ENCODE assay signal across 8 cellular contexts in genomic region chr17:75785016-75785769, GRCh38. TPM values are rescaled to one million over a fixed set of nuclear protein-coding genes. Genes with fewer than 3 reads are reported as not detected.
DNase-seq lines count a peak whose midpoint lies in the region; ATAC-seq and TF ChIP-seq lines count a peak whose summit lies in the region.

No MANE protein-coding gene starts in this region.

- peak overlapping the region; percentile 100 for H3K23ac ChIP-seq in IMR-90 (ENCODE audit: low read depth, low read length)

- H3K27me3 ChIP-seq in IMR-90 (ENCODE audit: control insufficient read depth, insufficient read depth, low read length) (no peaks in the 10 kb centered on the region), Panc1 (ENCODE audit: control insufficient read depth, insufficient read depth, low read length) (no peaks in the 10 kb centered on the region), thoracic aorta (replicated peaks; ENCODE audit: insufficient read depth) (no peaks in the 10 kb centered on the region)

- peak overlapping the region; percentile 88; the same call in 2 of the 3 replicates for H2BK15ac ChIP-seq in IMR-90 (ENCODE audit: low read depth, low read length)

- 7% methylated on average over 20 of the region's 42 CpGs; no CpG with 5 or more reads in 1 of the 2 experiments for WGBS in IMR-90 (ENCODE audit: extremely low coverage in 2 of 2, insufficient read length in 1 of 2), 2 experiments

- H3K4me1 ChIP-seq in IMR-90 (ENCODE audit: control insufficient read depth, insufficient read depth, low read length) = peaks cover 16% of the 10 kb centered on the region
- peaks cover 40% of the 10 kb centered on the region for H3K4me1 ChIP-seq in Panc1 (ENCODE audit: control insufficient read depth, insufficient read depth, low read length)
- peaks cover 7 to 51% of the 10 kb centered on the region in 2 donors for H3K4me1 ChIP-seq in thoracic aorta (ENCODE audit: control insufficient read depth in 1 of 2, low read depth in 2 of 2)

- peak overlapping the region; percentile 99 for H2AK9ac ChIP-seq in IMR-90 (replicated peaks; ENCODE audit: low read depth, low read length, poor library complexity)

- peak overlapping the region; percentile 96 for H2BK5ac ChIP-seq in IMR-90 (ENCODE audit: low read depth, low read length, poor library complexity, severe bottlenecking)

- dilution Hi-C loops in IMR-90 (cut with HindIII; ENCODE audit: low sequenced_read_pairs, unreplicated experiment) = no loop called here

- peaks cover 17 to 39% of the 10 kb centered on the region in 2 experiments for H3K79me1 ChIP-seq in IMR-90 (ENCODE audit: low read depth in 1 of 2, low read length in 2 of 2)

- H3K27ac ChIP-seq in IMR-90 (ENCODE audit: insufficient read depth, low read length) = peak overlapping the region; percentile 97
- H3K27ac ChIP-seq in Panc1 (ENCODE audit: low read length) = peak overlapping the region; percentile 100
- H3K27ac ChIP-seq in thoracic aorta = peak overlapping the region; percentile 94 to 97

- peak overlapping the region; percentile 98 for H2AFZ ChIP-seq in IMR-90 (replicated peaks; ENCODE audit: low read length, poor library complexity)

- peak overlapping the region; percentile 53 for H2BK20ac ChIP-seq in IMR-90 (ENCODE audit: low read depth, low read length)

- peak overlapping the region; percentile 99 for H3K56ac ChIP-seq in IMR-90 (ENCODE audit: extremely low read depth, insufficient read depth, low read length)

- intact Hi-C loops in IMR-90 (cut with micrococcal nuclease) = loop anchor here (10.0 kb wide), 1 partner anchor 90 kb away; the partner anchor contains the start of gene TRIM47
- intact Hi-C loops in Panc1 (cut with micrococcal nuclease; ENCODE audit: unreplicated experiment) = no loop called here

- no peak for TF ChIP-seq RAD21 in IMR-90 (IDR thresholded peaks at IDR 0.05; ENCODE audit: low read length)

- peaks cover 12% of the 10 kb centered on the region for H3K9me1 ChIP-seq in IMR-90 (ENCODE audit: insufficient read depth, low read length)

- no peak for TF ChIP-seq CTCF in IMR-90 (conservative IDR thresholded peaks at IDR 0.05; ENCODE audit: low read depth, low read length)
- TF ChIP-seq CTCF in Panc1 (IDR thresholded peaks at IDR 0.05) = no peak
- no peak for TF ChIP-seq CTCF in thoracic aorta (IDR thresholded peaks at IDR 0.05)

- TF ChIP-seq POLR2A in IMR-90 (IDR thresholded peaks at IDR 0.05; ENCODE audit: low read depth, low read length) = peak; percentile 41

- in situ Hi-C loops in IMR-90 (cut with MboI; ENCODE audit: low sequenced_read_pairs) (no loop called here), Panc1 (cut with HindIII; ENCODE audit: low pct_unique_long_range_greater_than_20kb, low sequenced_read_pairs) (no loop called here)

- H3K18ac ChIP-seq in IMR-90 (ENCODE audit: low read depth, low read length) = peak overlapping the region; percentile 96

- H3K14ac ChIP-seq in IMR-90 (replicated peaks; ENCODE audit: low read depth, low read length) = peak overlapping the region; percentile 100

- peak overlapping the region; percentile 100 for H3K4ac ChIP-seq in IMR-90 (ENCODE audit: low read depth, low read length)

- peak overlapping the region; percentile 99 for H4K5ac ChIP-seq in IMR-90 (ENCODE audit: low read depth, low read length)

- no peaks in the 10 kb centered on the region for H4K20me1 ChIP-seq in IMR-90 (ENCODE audit: insufficient read depth, low read length)

- ATAC-seq in GM21447 (IDR thresholded peaks at IDR 0.05; ENCODE audit: unreplicated experiment) (peak; percentile 47), IMR-90 (ENCODE audit: low read depth) (peak; percentile 80), Panc1 (peak; percentile 87), thoracic aorta (ENCODE audit: insufficient number of reproducible peaks, low FRiP score, low read depth) (peak; percentile 71)

- peak overlapping the region; percentile 95 for H2BK120ac ChIP-seq in IMR-90 (ENCODE audit: low read depth, low read length)

- H3K4me2 ChIP-seq in IMR-90 (ENCODE audit: low read depth, low read length) = peak overlapping the region; percentile 93

- H2AK5ac ChIP-seq in IMR-90 (ENCODE audit: low read depth, low read length) = peak overlapping the region; percentile 96

- H3K9ac ChIP-seq in IMR-90 (ENCODE audit: low read depth, low read length) = peak overlapping the region; percentile 86

- BruUV-seq in IMR-90 (replicated peaks; lab: Mats Ljungman, UMichigan) = TSS peak; percentile 37
- no TSS peak for BruUV-seq in Panc1 (replicated peaks; lab: Mats Ljungman, UMichigan)

- H3K4me3 ChIP-seq in IMR-90 (ENCODE audit: insufficient read depth, low read depth, low read length) (peak overlapping the region; percentile 54), Panc1 (ENCODE audit: low read depth in 2 of 2, low read length in 2 of 2) (peak overlapping the region; percentile 59 to 76), thoracic aorta (peak overlapping the region; percentile 77)

- H4K8ac ChIP-seq in IMR-90 (ENCODE audit: low read depth in 2 of 2, low read length in 2 of 2) = peak overlapping the region; percentile 99 to 100

- CTCF ChIA-PET in IMR-90 (lab: Yijun Ruan, JAX) = no interaction called here
- CTCF ChIA-PET in Panc1 (lab: Charles Lee) = interaction anchor here (0.6 to 0.8 kb wide), 3 partner anchors 22 to 90 kb away, joined by 3 to 7 read pairs (median 3); no protein-coding TSS in a partner anchor

- POLR2A ChIA-PET in IMR-90 (lab: Charles Lee; ENCODE audit: unreplicated experiment) (no interaction called here), Panc1 (lab: Charles Lee) (interaction anchor here (0.5 kb wide), 1 partner anchor 21 kb away, joined by 3 read pairs; no protein-coding TSS in a partner anchor)

- H3K36me3 ChIP-seq in IMR-90 (ENCODE audit: control insufficient read depth, insufficient read depth, low read length) (no peaks in the 10 kb centered on the region), Panc1 (ENCODE audit: control insufficient read depth, insufficient read depth, low read length) (no peaks in the 10 kb centered on the region; the same call in 1 of the 2 replicates), thoracic aorta (no peaks in the 10 kb centered on the region)

- DNase-seq in DMS153 (lab: John Stamatoyannopoulos, UW) (peak; percentile 90), IMR-90 (peak; percentile 86), Panc1 (ENCODE audit: low read depth, low spot score) (no peak), globus pallidus (ENCODE audit: low spot score) (peak; percentile 88), occipital lobe (lab: John Stamatoyannopoulos, UW) (peak; percentile 91), thoracic aorta (ENCODE audit: low spot score) (peak; percentile 67)
- DNase-seq in activated naive CD4-positive, alpha-beta T cell treated with Interleukin-2 at 50 U/mL for 16 hours = peak; percentile 90

- H4K91ac ChIP-seq in IMR-90 (ENCODE audit: insufficient read depth, low read depth, low read length) = peak overlapping the region; percentile 100

- no peaks in the 10 kb centered on the region for H3K9me3 ChIP-seq in IMR-90 (ENCODE audit: control insufficient read depth, insufficient read depth, low read length)
- no peaks in the 10 kb centered on the region for H3K9me3 ChIP-seq in Panc1 (ENCODE audit: control insufficient read depth, insufficient read depth, low read depth, low read length)
- H3K9me3 ChIP-seq in thoracic aorta = no peaks in the 10 kb centered on the region

TF ChIP-seq in IMR-90, 13 proteins besides CTCF, POLR2A, EP300 and RAD21 (continues in another document):
- no peak for TF ChIP-seq SMC3 (IDR thresholded peaks at IDR 0.05; ENCODE audit: low read depth, low read length)
- no peak; the same call in 1 of the 2 replicates for TF ChIP-seq FOS (IDR thresholded peaks at IDR 0.05; ENCODE audit: low read depth, low read length)
- 0 out of 2 replicates have a peak, but pooled peaks have one; percentile 50 for TF ChIP-seq MXI1 (IDR thresholded peaks at IDR 0.05; ENCODE audit: borderline replicate concordance, low read depth, low read length)
- 0 out of 2 replicates have a peak, but pooled peaks have one; percentile 55 for TF ChIP-seq CHD1 (IDR thresholded peaks at IDR 0.05; ENCODE audit: low read depth, low read length)
- TF ChIP-seq CEBPB (IDR thresholded peaks at IDR 0.05; ENCODE audit: low read depth, low read length) = no peak
- TF ChIP-seq BHLHE40 (IDR thresholded peaks at IDR 0.05; ENCODE audit: low read depth, low read length) = no peak; the same call in 1 of the 2 replicates
- peak; percentile 26; the same call in 1 of the 2 replicates for TF ChIP-seq MAFK (IDR thresholded peaks at IDR 0.05; ENCODE audit: low read depth, low read length)
- TF ChIP-seq, protein P1, sequence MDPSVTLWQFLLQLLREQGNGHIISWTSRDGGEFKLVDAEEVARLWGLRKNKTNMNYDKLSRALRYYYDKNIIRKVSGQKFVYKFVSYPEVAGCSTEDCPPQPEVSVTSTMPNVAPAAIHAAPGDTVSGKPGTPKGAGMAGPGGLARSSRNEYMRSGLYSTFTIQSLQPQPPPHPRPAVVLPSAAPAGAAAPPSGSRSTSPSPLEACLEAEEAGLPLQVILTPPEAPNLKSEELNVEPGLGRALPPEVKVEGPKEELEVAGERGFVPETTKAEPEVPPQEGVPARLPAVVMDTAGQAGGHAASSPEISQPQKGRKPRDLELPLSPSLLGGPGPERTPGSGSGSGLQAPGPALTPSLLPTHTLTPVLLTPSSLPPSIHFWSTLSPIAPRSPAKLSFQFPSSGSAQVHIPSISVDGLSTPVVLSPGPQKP (IDR thresholded peaks at IDR 0.05; ENCODE audit: borderline replicate concordance, low read depth, low read length) = no peak

RNA-seq across cellular contexts. Expression of gene UNK, which starts 0.6 kb away (rescaled TPM):
- 15.4 and 15.8 TPM in 2 replicates for total RNA-seq in IMR-90 (2012; rRNA removed)
- 16.9 and 17.3 TPM in 2 replicates for polyA plus RNA-seq in IMR-90 (2012; rRNA removed)
- 14.3 and 21.3 TPM in 2 replicates for polyA plus RNA-seq in IMR-90 (2012; cell fraction: cytosol; rRNA removed)
- polyA plus RNA-seq in IMR-90 (2012; cell fraction: nucleus; rRNA removed; ENCODE audit: low replicate concordance) = 35.1 and 41.8 TPM in 2 replicates
- 32.1 TPM for total RNA-seq in Panc1 (2021; ENCODE audit: unreplicated experiment)
- polyA plus RNA-seq in Panc1 (2012; ENCODE audit: insufficient read length) = 24.3 TPM
- 29.2 TPM for total RNA-seq in occipital lobe
- total RNA-seq in thoracic aorta = 10 to 100 TPM; 31.0 to 51.7 TPM

RNA-seq across cellular contexts. Expression of gene GALK1, which starts 20.2 kb away (rescaled TPM):
- total RNA-seq in IMR-90 (2012; rRNA removed) (18.9 and 21.9 TPM in 2 replicates), Panc1 (2021; ENCODE audit: unreplicated experiment) (35.8 TPM), occipital lobe (11.4 TPM), thoracic aorta (10 to 100 TPM; 29.6 to 58.3 TPM)
- 19.9 and 28.7 TPM in 2 replicates for polyA plus RNA-seq in IMR-90 (2012; rRNA removed)
- polyA plus RNA-seq in IMR-90 (2012; cell fraction: cytosol; rRNA removed) = 34.6 and 48.4 TPM in 2 replicates
- 51.9 and 143 TPM in 2 replicates for polyA plus RNA-seq in IMR-90 (2012; cell fraction: nucleus; rRNA removed; ENCODE audit: low replicate concordance)
- 51.2 TPM for polyA plus RNA-seq in Panc1 (2012; ENCODE audit: insufficient read length)

RNA-seq across cellular contexts. Expression of gene UNC13D, which starts 59.0 kb away (rescaled TPM):
- total RNA-seq in IMR-90 (2012; rRNA removed) (under 0.01 TPM in 1 of 2 replicates, not detected in the other), Panc1 (2021; ENCODE audit: unreplicated experiment) (12.7 TPM), occipital lobe (1.1 TPM), thoracic aorta (10 to 100 TPM; 13.5 to 36.0 TPM)
- 0.31 and 0.52 TPM in 2 replicates for polyA plus RNA-seq in IMR-90 (2012; rRNA removed)
- 0.14 and 1.0 TPM in 2 replicates for polyA plus RNA-seq in IMR-90 (2012; cell fraction: cytosol; rRNA removed)
- 2.1 and 4.2 TPM in 2 replicates for polyA plus RNA-seq in IMR-90 (2012; cell fraction: nucleus; rRNA removed; ENCODE audit: low replicate concordance)
- polyA plus RNA-seq in Panc1 (2012; ENCODE audit: insufficient read length) = 6.7 TPM
